21 cellular contexts compared by ENCODE assay signal in genomic region chr10:24027107-24027506, GRCh38.
A peak's percentile ranks its signal among the peaks of the same experiment; 100 is the strongest.
DNase-seq lines count a peak whose midpoint lies in the region; ATAC-seq and TF ChIP-seq lines count a peak whose summit lies in the region.
"Had no signal": no experiment of that assay in that cellular context is flagged by ENCODE, and none has a peak within 500 bp of the region (broad histone marks: within the 10 kb centered on the region; RNA-seq: fewer than 3 reads in every experiment).

No MANE protein-coding gene starts in this region.

- no peaks in the 10 kb centered on the region for H3K27me3 Mint-ChIP-seq in endothelial cell (ENCODE audit: unreplicated experiment)
- H3K27me3 Mint-ChIP-seq in activated CD4-positive, alpha-beta memory T cell treated with anti-CD3 and anti-CD28 coated beads, Interleukin-2, amount 10 ng/mL, durations not matched to agents 7 days and 5 days = no peaks in the 10 kb centered on the region

- intact Hi-C loops in right lobe of liver (cut with DNase I) = no loop called here

- CTCF ChIA-PET in activated CD4-positive, alpha-beta memory T cell treated with anti-CD3 and anti-CD28 coated beads, Interleukin-2, amount 10 ng/mL, durations not matched to agents 7 days and 5 days (lab: Charles Lee) = no interaction called here

- no peaks in the 10 kb centered on the region for H3K9me3 ChIP-seq in right lobe of liver
- H3K9me3 ChIP-seq: BLaER1 treated with 17β-estradiol and CSF1 and Interleukin-3, amounts not matched to agents 10 nM and 100 nM; HAP-1; SK-N-SH had no signal

- H3K27me3 ChIP-seq in right lobe of liver = no peaks in the 10 kb centered on the region
- H3K27me3 ChIP-seq: BLaER1 treated with 17β-estradiol and CSF1 and Interleukin-3, amounts not matched to agents 10 nM and 100 nM had no signal

- DNase-seq in DMS53 (lab: John Stamatoyannopoulos, UW) = peak; percentile 49
- DNase-seq in MV-4-11 (lab: John Stamatoyannopoulos, UW) = peak; percentile 1
- no peak for DNase-seq in endothelial cell (ENCODE audit: low spot score)
- DNase-seq in right lobe of liver = no peak
- DNase-seq in nucleus accumbens (lab: John Stamatoyannopoulos, UW) = no peak
- no peak for DNase-seq in activated CD4-positive, alpha-beta memory T cell treated with anti-CD3 and anti-CD28 coated beads, Interleukin-2, amount 10 ng/mL, durations not matched to agents 7 days and 5 days
- DNase-seq in DMS153 (lab: John Stamatoyannopoulos, UW) = no peak
- no peak for DNase-seq in NCI-H345 (lab: John Stamatoyannopoulos, UW)
- DNase-seq: Calu3; CD8-positive, alpha-beta T cell; DMS79; KBM-7; NCI-H1417 treated with DMSO at 0.1 percent for 48 hours; NCI-H187 treated with DMSO at 0.1 percent for 48 hours; NCI-H226; NCI-H524 treated with DMSO at 0.1 percent for 48 hours; SHP77; SK-N-SH had no signal

- POLR2A ChIA-PET in activated CD4-positive, alpha-beta memory T cell treated with anti-CD3 and anti-CD28 coated beads, Interleukin-2, amount 10 ng/mL, durations not matched to agents 7 days and 5 days (lab: Charles Lee) = no interaction called here

- H3K4me1 ChIP-seq in right lobe of liver = no peaks in the 10 kb centered on the region
- H3K4me1 ChIP-seq: BLaER1 treated with 17β-estradiol and CSF1 and Interleukin-3, amounts not matched to agents 10 nM and 100 nM; HAP-1 had no signal

- H3K4me1 Mint-ChIP-seq in endothelial cell (ENCODE audit: unreplicated experiment) = peaks cover 3% of the 10 kb centered on the region
- no peaks in the 10 kb centered on the region for H3K4me1 Mint-ChIP-seq in activated CD4-positive, alpha-beta memory T cell treated with anti-CD3 and anti-CD28 coated beads, Interleukin-2, amount 10 ng/mL, durations not matched to agents 7 days and 5 days

- H3K27ac Mint-ChIP-seq in endothelial cell (ENCODE audit: unreplicated experiment) = peak overlapping the region; percentile 14
- no peak overlapping the region for H3K27ac Mint-ChIP-seq in activated CD4-positive, alpha-beta memory T cell treated with anti-CD3 and anti-CD28 coated beads, Interleukin-2, amount 10 ng/mL, durations not matched to agents 7 days and 5 days
- H3K27ac Mint-ChIP-seq: CD8-positive, alpha-beta T cell had no signal

- no peak overlapping the region for H3K4me3 ChIP-seq in right lobe of liver
- H3K4me3 ChIP-seq: BLaER1 treated with 17β-estradiol and CSF1 and Interleukin-3, amounts not matched to agents 10 nM and 100 nM; HAP-1 had no signal

- 33% methylated on average over 1 of the region's 1 CpG for WGBS in right lobe of liver (ENCODE audit: insufficient coverage, low coverage, low lambda C conversion rate, missing lambda C conversion rate)

- H3K9me3 Mint-ChIP-seq in endothelial cell (ENCODE audit: unreplicated experiment) = no peaks in the 10 kb centered on the region
- H3K9me3 Mint-ChIP-seq in activated CD4-positive, alpha-beta memory T cell treated with anti-CD3 and anti-CD28 coated beads, Interleukin-2, amount 10 ng/mL, durations not matched to agents 7 days and 5 days = peaks cover 3% of the 10 kb centered on the region
- H3K9me3 Mint-ChIP-seq: CD8-positive, alpha-beta T cell had no signal

- peak; percentile 68 to 87 (median 82) for ATAC-seq in right lobe of liver
- ATAC-seq: CD8-positive, alpha-beta T cell had no signal

- TF ChIP-seq POLR2A in right lobe of liver (IDR thresholded peaks at IDR 0.05) = no peak

- H3K36me3 ChIP-seq in right lobe of liver = no peaks in the 10 kb centered on the region
- H3K36me3 ChIP-seq: BLaER1 treated with 17β-estradiol and CSF1 and Interleukin-3, amounts not matched to agents 10 nM and 100 nM; HAP-1 had no signal

- no peaks in the 10 kb centered on the region for H3K36me3 Mint-ChIP-seq in endothelial cell (ENCODE audit: low read depth, unreplicated experiment)
- no peaks in the 10 kb centered on the region for H3K36me3 Mint-ChIP-seq in activated CD4-positive, alpha-beta memory T cell treated with anti-CD3 and anti-CD28 coated beads, Interleukin-2, amount 10 ng/mL, durations not matched to agents 7 days and 5 days (ENCODE audit: low read depth)
- H3K36me3 Mint-ChIP-seq: CD8-positive, alpha-beta T cell had no signal

- H3K27ac ChIP-seq in right lobe of liver = no peak overlapping the region
- H3K27ac ChIP-seq: BLaER1 treated with 17β-estradiol and CSF1 and Interleukin-3, amounts not matched to agents 10 nM and 100 nM; HL-60 had no signal

- TF ChIP-seq CTCF in endothelial cell (IDR thresholded peaks at IDR 0.05; ENCODE audit: unreplicated experiment) (no peak), right lobe of liver (IDR thresholded peaks at IDR 0.05) (no peak)

- no peak overlapping the region for H3K4me3 Mint-ChIP-seq in endothelial cell (ENCODE audit: unreplicated experiment)
- no peak overlapping the region for H3K4me3 Mint-ChIP-seq in activated CD4-positive, alpha-beta memory T cell treated with anti-CD3 and anti-CD28 coated beads, Interleukin-2, amount 10 ng/mL, durations not matched to agents 7 days and 5 days
- H3K4me3 Mint-ChIP-seq: CD8-positive, alpha-beta T cell had no signal

Comparison
In these comparisons a context has a peak if more than half of its experiments do, and no peak if none do; other contexts are left out.
1. DNase-seq: peak in DMS53 (single experiment) and MV-4-11 (single experiment); none in endothelial cell (single experiment), right lobe of liver (0 of 3), nucleus accumbens (0 of 56), activated CD4-positive, alpha-beta memory T cell treated with anti-CD3 and anti-CD28 coated beads, Interleukin-2, amount 10 ng/mL, durations not matched to agents 7 days and 5 days (single experiment), DMS153 (single experiment) and NCI-H345 (single experiment).